In genomic region chr9:27600254-27600653, GRCh38 we compare ENCODE assay signal across 24 cellular contexts. TPM values are rescaled to one million over a fixed set of nuclear protein-coding genes. Genes with fewer than 3 reads are reported as not detected.
DNase-seq lines count a peak whose midpoint lies in the region; ATAC-seq, FAIRE-seq and TF ChIP-seq lines count a peak whose summit lies in the region.
"Had no signal": no experiment of that assay in that cellular context is flagged by ENCODE, and none has a peak within 500 bp of the region (broad histone marks: within the 10 kb centered on the region; RNA-seq: fewer than 3 reads in every experiment).

No MANE protein-coding gene starts in this region.

- H3K9me3 ChIP-seq in neutrophil (no peaks in the 10 kb centered on the region), psoas muscle (no peaks in the 10 kb centered on the region)
- H3K9me3 ChIP-seq: A549 had no signal

- intact Hi-C loops in Right ventricle myocardium inferior (cut with DNase I) = no loop called here
- intact Hi-C loops in cardiac septum (cut with DNase I) = no loop called here
- intact Hi-C loops in psoas muscle (cut with DNase I) = no loop called here

- no peak overlapping the region for H3K27ac Mint-ChIP-seq in glutamatergic neuron (ENCODE audit: unreplicated experiment)
- H3K27ac Mint-ChIP-seq: activated naive CD8-positive, alpha-beta T cell treated with anti-CD3 and anti-CD28 coated beads, Interleukin-2, amount 10 ng/mL, durations not matched to agents 7 days and 5 days; activated T-cell treated with anti-CD3 and anti-CD28 coated beads, Interleukin-2, amount 50 U/mL, for 24 hours; T-helper 17 cell had no signal

- H3K9me3 Mint-ChIP-seq in glutamatergic neuron (ENCODE audit: unreplicated experiment) = no peaks in the 10 kb centered on the region
- H3K9me3 Mint-ChIP-seq: activated naive CD8-positive, alpha-beta T cell treated with anti-CD3 and anti-CD28 coated beads, Interleukin-2, amount 10 ng/mL, durations not matched to agents 7 days and 5 days; activated T-cell treated with anti-CD3 and anti-CD28 coated beads, Interleukin-2, amount 50 U/mL, for 24 hours; central memory CD8-positive, alpha-beta T cell had no signal

- 31 to 38% (median 36%) methylated on average over 2 of the region's 2 CpGs for WGBS in psoas muscle, 3 donors

- H3K4me1 ChIP-seq in neutrophil (ENCODE audit: control insufficient read depth in 1 of 2, insufficient read depth in 1 of 2, low read depth in 1 of 2, low read length in 1 of 2) = peaks cover 47% of the 10 kb centered on the region in 2 experiments
- no peaks in the 10 kb centered on the region for H3K4me1 ChIP-seq in psoas muscle
- H3K4me1 ChIP-seq: A549 had no signal

- ATAC-seq in Right ventricle myocardium inferior (peak; percentile 54), psoas muscle (no peak), GM18868 (IDR thresholded peaks at IDR 0.05; ENCODE audit: unreplicated experiment) (no peak)
- ATAC-seq: A549; stimulated activated naive CD8-positive, alpha-beta T cell treated with anti-CD3 and anti-CD28 coated beads, Interleukin-15, Interleukin-2, amounts not matched to agents 100 U/mL and 50 U/mL, for 24 hours; T-helper 17 cell had no signal

- H3K4me3 Mint-ChIP-seq in glutamatergic neuron (ENCODE audit: unreplicated experiment) = no peak overlapping the region
- H3K4me3 Mint-ChIP-seq: activated naive CD8-positive, alpha-beta T cell treated with anti-CD3 and anti-CD28 coated beads, Interleukin-2, amount 10 ng/mL, durations not matched to agents 7 days and 5 days; activated T-cell treated with anti-CD3 and anti-CD28 coated beads, Interleukin-2, amount 50 U/mL, for 24 hours; central memory CD8-positive, alpha-beta T cell; naive B cell; T-helper 17 cell had no signal

- H3K27ac ChIP-seq in neutrophil = peak overlapping the region; percentile 94
- no peak overlapping the region for H3K27ac ChIP-seq in psoas muscle
- H3K27ac ChIP-seq: A549, RWPE1 had no signal

- H3K36me3 Mint-ChIP-seq in glutamatergic neuron (ENCODE audit: unreplicated experiment) = no peaks in the 10 kb centered on the region
- H3K36me3 Mint-ChIP-seq: activated naive CD8-positive, alpha-beta T cell treated with anti-CD3 and anti-CD28 coated beads, Interleukin-2, amount 10 ng/mL, durations not matched to agents 7 days and 5 days; naive B cell had no signal

- no peak for DNase-seq in Right ventricle myocardium inferior (ENCODE audit: missing footprints)
- no peak for DNase-seq in cardiac septum (ENCODE audit: low spot score)
- no peak for DNase-seq in psoas muscle
- no peak for DNase-seq in glutamatergic neuron
- DNase-seq in NCI-H2107 treated with DMSO at 0.1 percent for 48 hours (lab: John Stamatoyannopoulos, UW; ENCODE audit: unreplicated experiment) = no peak
- DNase-seq: activated CD4-positive, alpha-beta T cell treated with anti-CD3 and anti-CD28 coated beads for 4 hours; activated naive CD8-positive, alpha-beta T cell treated with anti-CD3 and anti-CD28 coated beads, Interleukin-2, amount 10 ng/mL, durations not matched to agents 7 days and 5 days; activated T-cell treated with anti-CD3 and anti-CD28 coated beads, Interleukin-2, amount 50 U/mL, for 24 hours; EL; H7; naive B cell; NCI-H1092; NCI-H2171; NCI-H774; stimulated activated naive CD8-positive, alpha-beta T cell treated with anti-CD3 and anti-CD28 coated beads, Interleukin-15, Interleukin-2, amounts not matched to agents 100 U/mL and 50 U/mL, for 24 hours; T-helper 17 cell had no signal

- H3K4me1 Mint-ChIP-seq in glutamatergic neuron (ENCODE audit: low read depth, unreplicated experiment) = no peaks in the 10 kb centered on the region
- H3K4me1 Mint-ChIP-seq: activated naive CD8-positive, alpha-beta T cell treated with anti-CD3 and anti-CD28 coated beads, Interleukin-2, amount 10 ng/mL, durations not matched to agents 7 days and 5 days; central memory CD8-positive, alpha-beta T cell had no signal

- H3K27me3 ChIP-seq in neutrophil (no peaks in the 10 kb centered on the region), psoas muscle (ENCODE audit: insufficient read depth in 3 of 3, low read length in 2 of 3) (no peaks in the 10 kb centered on the region)

- H3K36me3 ChIP-seq in neutrophil (no peaks in the 10 kb centered on the region), psoas muscle (ENCODE audit: insufficient read depth in 1 of 2, low read depth in 1 of 2) (no peaks in the 10 kb centered on the region)

- peak; percentile 95 for FAIRE-seq in islet of Langerhans (lab: Jason Lieb, UNC)
- FAIRE-seq: A549, endothelial cell of umbilical vein, keratinocyte had no signal

- peaks cover 4% of the 10 kb centered on the region for H3K27me3 Mint-ChIP-seq in glutamatergic neuron (ENCODE audit: unreplicated experiment)

- TF ChIP-seq CTCF in neutrophil (IDR thresholded peaks at IDR 0.05) (no peak), psoas muscle (IDR thresholded peaks at IDR 0.05) (no peak), glutamatergic neuron (IDR thresholded peaks at IDR 0.05; ENCODE audit: partially characterized antibody, unreplicated experiment) (no peak)

- H3K4me3 ChIP-seq in neutrophil (ENCODE audit: low read depth in 1 of 2, low read length in 1 of 2) = peak overlapping the region in 1 of 2 experiments; percentile 42
- no peak overlapping the region for H3K4me3 ChIP-seq in psoas muscle
- H3K4me3 ChIP-seq: A549 had no signal

RNA-seq across cellular contexts. Expression of gene C9orf72, which starts 27.0 kb away (rescaled TPM):
- total RNA-seq in Right ventricle myocardium inferior (18.7 TPM), cardiac septum (11.4 TPM), psoas muscle (10 to 100 TPM; 12.9 to 26.8 (median 19.6) TPM), glutamatergic neuron (ENCODE audit: unreplicated experiment) (53.9 TPM)
- 10 to 100 TPM; 10.5 to 21.3 (median 13.1) TPM for polyA plus RNA-seq in psoas muscle
